Comparison of ENCODE assay signal across 9 cellular contexts in the genomic region with DNA sequence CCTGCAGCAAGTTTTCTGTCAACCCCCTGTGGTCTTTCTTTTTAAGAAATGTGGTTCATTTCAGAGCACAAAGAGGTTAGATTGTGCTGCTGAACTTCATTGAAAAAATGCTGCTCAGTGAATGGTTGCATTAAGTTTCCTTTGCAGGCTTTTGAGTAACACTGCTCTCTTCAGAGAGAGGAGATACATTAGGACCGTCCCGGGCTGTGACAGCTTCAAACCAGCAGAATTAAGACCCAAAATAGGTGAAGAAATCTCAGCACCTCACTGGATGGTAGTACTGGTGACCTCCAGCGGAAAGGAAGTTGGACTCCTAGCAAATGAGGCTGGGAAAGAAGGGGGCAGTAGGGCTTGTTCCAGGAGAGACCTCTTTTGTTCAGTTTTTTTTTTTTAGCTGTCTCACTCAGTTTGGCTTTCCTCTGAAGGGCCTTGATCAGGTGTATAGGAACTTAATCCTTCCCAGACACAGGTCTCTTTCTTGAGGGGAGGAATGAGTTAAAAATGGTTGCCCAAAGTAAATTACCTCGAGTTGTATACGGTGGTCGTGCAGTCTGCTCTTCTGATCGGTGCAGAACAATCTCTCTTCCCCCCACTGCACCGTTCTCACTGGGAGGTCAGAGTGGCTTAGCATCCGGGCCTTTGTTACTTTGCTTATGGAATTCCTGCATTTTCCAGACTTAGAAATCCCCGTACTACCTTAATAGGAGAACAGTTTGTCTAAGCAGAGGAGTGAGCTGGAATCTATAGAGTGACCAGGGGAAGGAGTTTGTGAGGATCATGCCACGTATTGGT.
A peak's percentile ranks its signal among the peaks of the same experiment; 100 is the strongest.
DNase-seq lines count a peak whose midpoint lies in the region; ATAC-seq and TF ChIP-seq lines count a peak whose summit lies in the region.
"Had no signal": no experiment of that assay in that cellular context is flagged by ENCODE, and none has a peak within 500 bp of the region (broad histone marks: within the 10 kb centered on the region; RNA-seq: fewer than 3 reads in every experiment).

No MANE protein-coding gene starts in this region.

- peak overlapping the region; percentile 80 for H3K4me3 ChIP-seq in left ventricle myocardium inferior
- peak overlapping the region; percentile 77 for H3K4me3 ChIP-seq in coronary artery
- H3K4me3 ChIP-seq in aorta (ENCODE audit: low read length in 2 of 2) = peak overlapping the region; percentile 42 to 79

- H3K36me3 ChIP-seq in left ventricle myocardium inferior (no peaks in the 10 kb centered on the region), aorta (ENCODE audit: control insufficient read depth in 1 of 2, insufficient read depth in 2 of 2, low read length in 1 of 2) (no peaks in the 10 kb centered on the region)

- H3K27me3 ChIP-seq in left ventricle myocardium inferior (ENCODE audit: low read depth) (no peaks in the 10 kb centered on the region), aorta (ENCODE audit: control insufficient read depth in 1 of 2, insufficient read depth in 2 of 2, low read length in 1 of 2) (no peaks in the 10 kb centered on the region)

- DNase-seq in left ventricle myocardium inferior (no peak), left ventricle myocardium superior (no peak), coronary artery (ENCODE audit: low spot score) (no peak), medulla oblongata (ENCODE audit: extremely low spot score) (peak; percentile 34), aorta (no peak), UCSD-AML1 (lab: John Stamatoyannopoulos, UW; ENCODE audit: unreplicated experiment) (no peak)
- DNase-seq: effector memory CD8-positive, alpha-beta T cell had no signal

- H3K9me3 ChIP-seq in left ventricle myocardium inferior (replicated peaks) (no peaks in the 10 kb centered on the region), aorta (ENCODE audit: control insufficient read depth, low read length) (no peaks in the 10 kb centered on the region)

- H3K27ac ChIP-seq in left ventricle myocardium inferior (replicated peaks) (peak overlapping the region; percentile 96), coronary artery (peak overlapping the region; percentile 94 to 96), aorta (ENCODE audit: low read depth in 1 of 2, low read length in 2 of 2) (peak overlapping the region; percentile 88 to 90)

- H3K4me1 ChIP-seq in left ventricle myocardium inferior = peaks cover 85% of the 10 kb centered on the region
- H3K4me1 ChIP-seq in aorta (ENCODE audit: control insufficient read depth in 1 of 2, insufficient read depth in 2 of 2, low read length in 2 of 2) = peaks cover 2 to 5% of the 10 kb centered on the region in 2 donors

- 12 to 14% methylated on average over 11 of the region's 11 CpGs for WGBS in aorta, 2 donors

- ATAC-seq in left ventricle myocardium superior = no peak
- ATAC-seq in aorta (ENCODE audit: low FRiP score) = no peak
- no peak for ATAC-seq in HG03039 (IDR thresholded peaks at IDR 0.05; ENCODE audit: unreplicated experiment)
- no peak for ATAC-seq in HG02870 (IDR thresholded peaks at IDR 0.05; ENCODE audit: unreplicated experiment)
- ATAC-seq: effector memory CD8-positive, alpha-beta T cell had no signal

- TF ChIP-seq CTCF in left ventricle myocardium inferior (IDR thresholded peaks at IDR 0.05; ENCODE audit: borderline replicate concordance) (no peak), coronary artery (IDR thresholded peaks at IDR 0.05) (no peak)

- intact Hi-C loops in left ventricle myocardium inferior (cut with micrococcal nuclease) = no loop called here
- intact Hi-C loops in left ventricle myocardium superior (cut with micrococcal nuclease) = loop anchor here (10.0 kb wide), 1 partner anchor 148 kb away; no protein-coding TSS in a partner anchor
- intact Hi-C loops in aorta (cut with DNase I) = loop anchor here (5.0 to 10.0 kb wide), 5 partner anchors 65 to 308 kb away; no protein-coding TSS in a partner anchor
